ENCODE assay signal across 12 cellular contexts in the genomic region with DNA sequence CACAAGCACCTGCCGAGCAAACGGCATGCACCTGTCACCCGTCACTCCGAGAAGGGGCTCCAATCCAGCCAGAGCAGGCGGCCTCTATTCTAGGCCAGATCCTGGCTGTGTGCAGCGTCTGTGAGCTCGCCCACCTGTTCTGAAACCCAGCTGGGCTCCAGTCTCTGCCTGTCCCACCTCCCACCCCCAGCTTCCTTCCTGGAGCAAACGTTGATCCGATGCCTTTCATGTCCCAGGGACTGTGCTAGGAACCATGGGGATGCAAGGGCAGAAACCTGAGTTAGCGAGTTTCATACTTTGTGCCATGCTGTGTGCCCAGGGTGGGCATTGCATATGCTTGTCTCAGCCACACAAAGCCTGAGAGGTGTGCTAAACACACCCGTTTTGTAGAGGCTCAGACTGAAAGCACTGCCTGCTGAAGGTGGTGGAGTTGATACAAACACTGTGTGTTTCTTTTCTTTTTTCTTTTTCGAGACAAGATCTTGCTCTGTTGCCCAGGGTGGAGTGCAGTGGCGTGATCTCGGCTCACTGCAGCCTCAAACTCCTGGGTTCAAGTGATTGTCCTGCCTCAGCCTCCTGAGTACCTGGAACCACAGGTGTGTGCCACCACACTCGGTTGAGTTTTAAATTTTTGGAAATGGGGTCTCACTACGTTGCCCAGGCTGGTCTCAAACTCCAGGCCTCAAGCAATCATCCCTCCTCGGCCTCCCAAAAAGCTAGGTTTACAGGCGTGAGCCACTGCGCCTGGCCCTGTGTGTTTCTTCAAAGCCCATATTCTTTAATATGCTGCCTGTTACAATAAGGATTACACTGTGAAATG.
A peak's percentile ranks its signal among the peaks of the same experiment; 100 is the strongest.
DNase-seq lines count a peak whose midpoint lies in the region; ATAC-seq and TF ChIP-seq lines count a peak whose summit lies in the region.
"Had no signal": no experiment of that assay in that cellular context is flagged by ENCODE, and none has a peak within 500 bp of the region (broad histone marks: within the 10 kb centered on the region; RNA-seq: fewer than 3 reads in every experiment).

No MANE protein-coding gene starts in this region.

- H2AFZ ChIP-seq in OCI-LY3 (ENCODE audit: low read depth, low read length), result no peak overlapping the region; the same call in 1 of the 2 replicates

- H3K4me3 ChIP-seq in OCI-LY3 (ENCODE audit: low read length) (no peak overlapping the region), neutrophil (ENCODE audit: low read depth in 1 of 2, low read length in 1 of 2) (no peak overlapping the region), suprapubic skin (no peak overlapping the region)
- H3K4me3 ChIP-seq: SK-N-MC had no signal

- TF ChIP-seq EP300 in suprapubic skin (IDR thresholded peaks at IDR 0.05), result no peak

- H3K27ac ChIP-seq in OCI-LY3 (ENCODE audit: low read length) (no peak overlapping the region), neutrophil (peak overlapping the region; percentile 62), suprapubic skin (no peak overlapping the region)
- H3K27ac ChIP-seq: SK-N-MC had no signal

- no peaks in the 10 kb centered on the region for H3K79me2 ChIP-seq in OCI-LY3 (ENCODE audit: low read length)

- peak; percentile 66 for ATAC-seq in HG03354 (IDR thresholded peaks at IDR 0.05; ENCODE audit: poor library complexity, severe bottlenecking, unreplicated experiment)
- ATAC-seq: effector memory CD8-positive, alpha-beta T cell had no signal

- TF ChIP-seq CTCF in OCI-LY3 (IDR thresholded peaks at IDR 0.05; ENCODE audit: low read depth, low read length), result no peak
- TF ChIP-seq CTCF in neutrophil (IDR thresholded peaks at IDR 0.05), result no peak
- TF ChIP-seq CTCF in suprapubic skin (IDR thresholded peaks at IDR 0.05), result no peak

- H3K4me1 ChIP-seq in OCI-LY3 (ENCODE audit: low read length) (peaks cover 34% of the 10 kb centered on the region), neutrophil (ENCODE audit: control insufficient read depth in 1 of 2, insufficient read depth in 1 of 2, low read depth in 1 of 2, low read length in 1 of 2) (peaks cover 16 to 29% of the 10 kb centered on the region in 2 experiments), suprapubic skin (peaks cover 17% of the 10 kb centered on the region)

- peak overlapping the region; percentile 21; the same call in 1 of the 2 replicates for H3K4me2 ChIP-seq in OCI-LY3 (ENCODE audit: low read length)

- no peaks in the 10 kb centered on the region for H4K20me1 ChIP-seq in OCI-LY3 (ENCODE audit: insufficient read depth, low read length)

- H3K9me3 ChIP-seq in OCI-LY3 (ENCODE audit: insufficient read depth, low read length), result no peaks in the 10 kb centered on the region
- H3K9me3 ChIP-seq in neutrophil, result no peaks in the 10 kb centered on the region
- H3K9me3 ChIP-seq in suprapubic skin, result no peaks in the 10 kb centered on the region

- TF ChIP-seq POLR2A in suprapubic skin (IDR thresholded peaks at IDR 0.05), result no peak

- H3K27me3 ChIP-seq in OCI-LY3 (ENCODE audit: low read depth, low read length) (peaks cover 23% of the 10 kb centered on the region), neutrophil (no peaks in the 10 kb centered on the region), suprapubic skin (no peaks in the 10 kb centered on the region)

- DNase-seq in NCI-H1092 treated with DMSO at 0.1 percent for 48 hours (lab: John Stamatoyannopoulos, UW) (peak; percentile 8), NCI-H1092 (lab: John Stamatoyannopoulos, UW) (no peak), suprapubic skin (ENCODE audit: low spot score in 2 of 2) (no peak), posterior vena cava (ENCODE audit: low spot score) (no peak), NCI-H2227 (lab: John Stamatoyannopoulos, UW; ENCODE audit: unreplicated experiment) (no peak)
- DNase-seq: activated CD4-positive, CD25-positive, alpha-beta regulatory T cell; effector memory CD8-positive, alpha-beta T cell; nephron progenitor cell had no signal

- intact Hi-C loops in posterior vena cava (cut with DNase I), result no loop called here

- no peak overlapping the region for H3K9ac ChIP-seq in OCI-LY3 (ENCODE audit: low read length)

- 82% methylated on average over 19 of the region's 19 CpGs for WGBS in suprapubic skin

- H3K36me3 ChIP-seq in OCI-LY3 (replicated peaks; ENCODE audit: low read depth, low read length) (no peaks in the 10 kb centered on the region), neutrophil (no peaks in the 10 kb centered on the region), suprapubic skin (no peaks in the 10 kb centered on the region)
